11 cellular contexts compared by ENCODE assay signal in genomic region chrX:47283015-47283771, GRCh38. TPM values are rescaled to one million over a fixed set of nuclear protein-coding genes. Genes with fewer than 3 reads are reported as not detected.
DNase-seq lines count a peak whose midpoint lies in the region; ATAC-seq, FAIRE-seq and TF ChIP-seq lines count a peak whose summit lies in the region.
"Had no signal": no experiment of that assay in that cellular context is flagged by ENCODE, and none has a peak within 500 bp of the region (broad histone marks: within the 10 kb centered on the region; RNA-seq: fewer than 3 reads in every experiment).

No MANE protein-coding gene starts in this region.

- no peak for TF ChIP-seq POLR2A in GM18505 (IDR thresholded peaks at IDR 0.05; ENCODE audit: borderline replicate concordance, extremely low read depth, insufficient read depth, insufficient read length)

- no peaks in the 10 kb centered on the region for H3K36me3 ChIP-seq in fibroblast of lung (ENCODE audit: control insufficient read depth, insufficient read depth, low read length)
- H3K36me3 ChIP-seq: BLaER1 treated with 17β-estradiol and CSF1 and Interleukin-3, amounts not matched to agents 10 nM and 100 nM; SJSA1 had no signal

- POLR2A ChIA-PET in activated CD4-positive, alpha-beta memory T cell treated with anti-CD3 and anti-CD28 coated beads for 36 hours (lab: Charles Lee): no interaction called here
- POLR2A ChIA-PET in activated CD4-positive, alpha-beta memory T cell treated with anti-CD3 and anti-CD28 coated beads, Interleukin-2, amount 10 ng/mL, durations not matched to agents 7 days and 5 days (lab: Charles Lee): interaction anchor here (1.1 kb wide), 1 partner anchor 16 kb away, joined by 3 read pairs; no protein-coding TSS in a partner anchor

- no peak for FAIRE-seq in GM19239 (lab: Jason Lieb, UNC)

- H3K9ac ChIP-seq in fibroblast of lung (ENCODE audit: insufficient read depth, low read length): no peak overlapping the region
- H3K9ac ChIP-seq: BLaER1 treated with 17β-estradiol and CSF1 and Interleukin-3, amounts not matched to agents 10 nM and 100 nM had no signal

- CTCF ChIA-PET in activated CD4-positive, alpha-beta memory T cell treated with anti-CD3 and anti-CD28 coated beads for 36 hours (lab: Charles Lee): no interaction called here
- CTCF ChIA-PET in activated CD4-positive, alpha-beta memory T cell treated with anti-CD3 and anti-CD28 coated beads, Interleukin-2, amount 10 ng/mL, durations not matched to agents 7 days and 5 days (lab: Charles Lee): no interaction called here

- H3K27ac Mint-ChIP-seq in activated CD4-positive, alpha-beta memory T cell treated with anti-CD3 and anti-CD28 coated beads for 36 hours: no peak overlapping the region
- H3K27ac Mint-ChIP-seq in activated CD4-positive, alpha-beta memory T cell treated with anti-CD3 and anti-CD28 coated beads, Interleukin-2, amount 10 ng/mL, durations not matched to agents 7 days and 5 days: no peak overlapping the region

- no peak overlapping the region for H3K4me3 ChIP-seq in fibroblast of lung (replicated peaks in 1 of 4; ENCODE audit: control extremely low read depth in 1 of 4, insufficient read depth in 1 of 4, low read depth in 3 of 4, low read length in 4 of 4)
- H3K4me3 ChIP-seq: BLaER1 treated with 17β-estradiol and CSF1 and Interleukin-3, amounts not matched to agents 10 nM and 100 nM; SJSA1; skin epidermis had no signal

- no peak for ATAC-seq in GM18505 (IDR thresholded peaks at IDR 0.05; ENCODE audit: unreplicated experiment)

- H3K9me3 ChIP-seq in fibroblast of lung (ENCODE audit: control insufficient read depth, insufficient read depth, low read depth, low read length): no peaks in the 10 kb centered on the region
- H3K9me3 ChIP-seq: SJSA1 had no signal

- H3K9me3 Mint-ChIP-seq in activated CD4-positive, alpha-beta memory T cell treated with anti-CD3 and anti-CD28 coated beads for 36 hours: no peaks in the 10 kb centered on the region
- H3K9me3 Mint-ChIP-seq in activated CD4-positive, alpha-beta memory T cell treated with anti-CD3 and anti-CD28 coated beads, Interleukin-2, amount 10 ng/mL, durations not matched to agents 7 days and 5 days: no peaks in the 10 kb centered on the region

- H4K20me1 ChIP-seq in fibroblast of lung (ENCODE audit: control insufficient read depth, extremely low read depth, insufficient read depth, low read length): no peaks in the 10 kb centered on the region
- H4K20me1 ChIP-seq: BLaER1 treated with 17β-estradiol and CSF1 and Interleukin-3, amounts not matched to agents 10 nM and 100 nM had no signal

- H3K36me3 Mint-ChIP-seq in activated CD4-positive, alpha-beta memory T cell treated with anti-CD3 and anti-CD28 coated beads for 36 hours: no peaks in the 10 kb centered on the region
- no peaks in the 10 kb centered on the region for H3K36me3 Mint-ChIP-seq in activated CD4-positive, alpha-beta memory T cell treated with anti-CD3 and anti-CD28 coated beads, Interleukin-2, amount 10 ng/mL, durations not matched to agents 7 days and 5 days (ENCODE audit: low read depth)

- H3K4me1 Mint-ChIP-seq in activated CD4-positive, alpha-beta memory T cell treated with anti-CD3 and anti-CD28 coated beads for 36 hours (ENCODE audit: low read depth): no peaks in the 10 kb centered on the region
- peaks cover 2% of the 10 kb centered on the region for H3K4me1 Mint-ChIP-seq in activated CD4-positive, alpha-beta memory T cell treated with anti-CD3 and anti-CD28 coated beads, Interleukin-2, amount 10 ng/mL, durations not matched to agents 7 days and 5 days

- H3K4me1 ChIP-seq in fibroblast of lung (ENCODE audit: control insufficient read depth, extremely low read depth, insufficient read depth, low read length): no peaks in the 10 kb centered on the region
- H3K4me1 ChIP-seq: BLaER1 treated with 17β-estradiol and CSF1 and Interleukin-3, amounts not matched to agents 10 nM and 100 nM; SJSA1 had no signal

- no peak overlapping the region for H3K4me3 Mint-ChIP-seq in activated CD4-positive, alpha-beta memory T cell treated with anti-CD3 and anti-CD28 coated beads for 36 hours
- no peak overlapping the region for H3K4me3 Mint-ChIP-seq in activated CD4-positive, alpha-beta memory T cell treated with anti-CD3 and anti-CD28 coated beads, Interleukin-2, amount 10 ng/mL, durations not matched to agents 7 days and 5 days

- no peak overlapping the region for H3K4me2 ChIP-seq in fibroblast of lung (ENCODE audit: extremely low read depth, insufficient read depth, low read length)
- H3K4me2 ChIP-seq: BLaER1 treated with 17β-estradiol and CSF1 and Interleukin-3, amounts not matched to agents 10 nM and 100 nM had no signal

- H3K79me2 ChIP-seq in fibroblast of lung (ENCODE audit: control insufficient read depth, insufficient read depth, low read length): no peaks in the 10 kb centered on the region

- H3K27me3 ChIP-seq in fibroblast of lung (ENCODE audit: control insufficient read depth, insufficient read depth, low read length): no peaks in the 10 kb centered on the region
- H3K27me3 ChIP-seq: SJSA1 had no signal

- TF ChIP-seq CTCF in fibroblast of lung (conservative IDR thresholded peaks at IDR 0.05 in 1 of 2, IDR thresholded peaks at IDR 0.05 in 1 of 2; ENCODE audit: low read depth in 1 of 2, low read length in 2 of 2): no peak

- DNase-seq in activated CD4-positive, alpha-beta memory T cell treated with anti-CD3 and anti-CD28 coated beads for 36 hours: peak; percentile 30
- no peak for DNase-seq in activated CD4-positive, alpha-beta memory T cell treated with anti-CD3 and anti-CD28 coated beads, Interleukin-2, amount 10 ng/mL, durations not matched to agents 7 days and 5 days
- DNase-seq in NCI-H524 treated with DMSO at 0.1 percent for 48 hours (lab: John Stamatoyannopoulos, UW): peak; percentile 12
- DNase-seq in fibroblast of lung (ENCODE audit: low read depth in 2 of 2): peak; percentile 41 to 69
- DNase-seq in stromal cell of bone marrow (ENCODE audit: low read depth): peak; percentile 55
- no peak for DNase-seq in GM19239 (ENCODE audit: insufficient read length, low spot score)
- no peak for DNase-seq in globus pallidus (ENCODE audit: low spot score)

- no peaks in the 10 kb centered on the region for H3K27me3 Mint-ChIP-seq in activated CD4-positive, alpha-beta memory T cell treated with anti-CD3 and anti-CD28 coated beads for 36 hours
- no peaks in the 10 kb centered on the region for H3K27me3 Mint-ChIP-seq in activated CD4-positive, alpha-beta memory T cell treated with anti-CD3 and anti-CD28 coated beads, Interleukin-2, amount 10 ng/mL, durations not matched to agents 7 days and 5 days

- no peak overlapping the region for H3K27ac ChIP-seq in fibroblast of lung (ENCODE audit: insufficient read depth, low read length)
- H3K27ac ChIP-seq: BLaER1 treated with 17β-estradiol and CSF1 and Interleukin-3, amounts not matched to agents 10 nM and 100 nM; SJSA1; skin epidermis had no signal

- intact Hi-C loops in activated CD4-positive, alpha-beta memory T cell treated with anti-CD3 and anti-CD28 coated beads for 36 hours (cut with micrococcal nuclease): no loop called here

- H2AFZ ChIP-seq in fibroblast of lung (ENCODE audit: low read length): peak overlapping the region; percentile 26

RNA-seq across cellular contexts. Expression of gene USP11, which starts 50.4 kb away (rescaled TPM):
- 10 to 100 TPM; 25.7 to 27.7 TPM for total RNA-seq in activated CD4-positive, alpha-beta memory T cell treated with anti-CD3 and anti-CD28 coated beads for 36 hours
- 10 to 100 TPM; 27.6 to 29.4 TPM for total RNA-seq in activated CD4-positive, alpha-beta memory T cell treated with anti-CD3 and anti-CD28 coated beads, Interleukin-2, amount 10 ng/mL, durations not matched to agents 7 days and 5 days
- total RNA-seq in fibroblast of lung: 37.0 and 47.9 TPM in 2 replicates
- polyA plus RNA-seq in fibroblast of lung: 24.6 and 26.1 TPM in 2 replicates
- polyA plus RNA-seq in fibroblast of lung (2012): 45.7 and 45.9 TPM in 2 replicates
- 144 and 168 TPM in 2 replicates for polyA minus RNA-seq in fibroblast of lung (ENCODE audit: low replicate concordance)

Comparison
In these comparisons a context has a peak if more than half of its experiments do, and no peak if none do; other contexts are left out.
1. DNase-seq: peak in activated CD4-positive, alpha-beta memory T cell treated with anti-CD3 and anti-CD28 coated beads for 36 hours (single experiment), NCI-H524 treated with DMSO at 0.1 percent for 48 hours (single experiment), fibroblast of lung (2 of 2) and stromal cell of bone marrow (single experiment); none in activated CD4-positive, alpha-beta memory T cell treated with anti-CD3 and anti-CD28 coated beads, Interleukin-2, amount 10 ng/mL, durations not matched to agents 7 days and 5 days (single experiment), GM19239 (single experiment) and globus pallidus (single experiment).